ENCODE assay signal across 19 cellular contexts in genomic region chr15:45827275-45827674, GRCh38.
DNase-seq lines count a peak whose midpoint lies in the region; ATAC-seq and TF ChIP-seq lines count a peak whose summit lies in the region.
"Had no signal": no experiment of that assay in that cellular context is flagged by ENCODE, and none has a peak within 500 bp of the region (broad histone marks: within the 10 kb centered on the region; RNA-seq: fewer than 3 reads in every experiment).

No MANE protein-coding gene starts in this region.

- intact Hi-C loops in body of pancreas (cut with DNase I) = no loop called here

- DNase-seq in M059J (ENCODE audit: low read depth) (peak; percentile 19), body of pancreas (peak in 3 of 4 donors; percentile 34 to 61 (median 46)), kidney glomerular epithelial cell (lab: John Stamatoyannopoulos, UW) (peak; percentile 37), HAP-1 (ENCODE audit: low spot score in 2 of 2) (no peak), osteocyte (ENCODE audit: extremely low spot score, unreplicated experiment) (no peak)
- DNase-seq in activated naive CD4-positive, alpha-beta T cell treated with anti-CD3 and anti-CD28 coated beads, Interleukin-2, amount 10 ng/mL, durations not matched to agents 7 days and 5 days = no peak
- DNase-seq: BE2C, DMS53, GDM1, NCI-H1105, NCI-H146, NCI-H2029, NCI-H226, NCI-H510A treated with DMSO at 0.1 percent for 48 hours, NCI-H774, Right ventricle myocardium superior had no signal

- peak in 5 of 7 experiments; percentile 10 to 59 (median 41) for TF ChIP-seq CTCF in body of pancreas (IDR thresholded peaks at IDR 0.05)
- no peak for TF ChIP-seq CTCF in osteocyte (IDR thresholded peaks at IDR 0.05)

- peak; percentile 49 for ATAC-seq in body of pancreas
- peak; percentile 27 for ATAC-seq in stimulated activated memory B cell treated with anti-CD40 and anti-IgM and Interleukin-4, amounts not matched to agents 10 μg/mL and 1 μg/mL and 100 μg/mL, for 72 hours
- no peak for ATAC-seq in GM18498 (IDR thresholded peaks at IDR 0.05; ENCODE audit: unreplicated experiment)
- ATAC-seq: K562 had no signal

- WGBS in body of pancreas, 2 donors = 17 to 23% methylated on average over 4 of the region's 4 CpGs

- H3K4me3 Mint-ChIP-seq in stimulated activated memory B cell treated with anti-CD40 and anti-IgM and Interleukin-4, amounts not matched to agents 10 μg/mL and 1 μg/mL and 100 μg/mL, for 72 hours = no peak overlapping the region
- H3K4me3 Mint-ChIP-seq in activated naive CD4-positive, alpha-beta T cell treated with anti-CD3 and anti-CD28 coated beads, Interleukin-2, amount 10 ng/mL, durations not matched to agents 7 days and 5 days = no peak overlapping the region
- H3K4me3 Mint-ChIP-seq in osteocyte (ENCODE audit: unreplicated experiment) = no peak overlapping the region

- peak overlapping the region in 3 of 4 donors; percentile 1 to 33 (median 27) for H3K27ac ChIP-seq in body of pancreas

- H3K27me3 Mint-ChIP-seq in stimulated activated memory B cell treated with anti-CD40 and anti-IgM and Interleukin-4, amounts not matched to agents 10 μg/mL and 1 μg/mL and 100 μg/mL, for 72 hours = peaks cover 12% of the 10 kb centered on the region
- H3K27me3 Mint-ChIP-seq in activated naive CD4-positive, alpha-beta T cell treated with anti-CD3 and anti-CD28 coated beads, Interleukin-2, amount 10 ng/mL, durations not matched to agents 7 days and 5 days = no peaks in the 10 kb centered on the region
- H3K27me3 Mint-ChIP-seq in osteocyte (ENCODE audit: unreplicated experiment) = no peaks in the 10 kb centered on the region

- CTCF ChIA-PET in activated naive CD4-positive, alpha-beta T cell treated with anti-CD3 and anti-CD28 coated beads, Interleukin-2, amount 10 ng/mL, durations not matched to agents 7 days and 5 days (lab: Charles Lee) = no interaction called here

- peaks cover 3% of the 10 kb centered on the region for H3K9me3 Mint-ChIP-seq in stimulated activated memory B cell treated with anti-CD40 and anti-IgM and Interleukin-4, amounts not matched to agents 10 μg/mL and 1 μg/mL and 100 μg/mL, for 72 hours
- H3K9me3 Mint-ChIP-seq in activated naive CD4-positive, alpha-beta T cell treated with anti-CD3 and anti-CD28 coated beads, Interleukin-2, amount 10 ng/mL, durations not matched to agents 7 days and 5 days = no peaks in the 10 kb centered on the region
- peaks cover 9% of the 10 kb centered on the region for H3K9me3 Mint-ChIP-seq in osteocyte (ENCODE audit: unreplicated experiment)

- H3K36me3 Mint-ChIP-seq in stimulated activated memory B cell treated with anti-CD40 and anti-IgM and Interleukin-4, amounts not matched to agents 10 μg/mL and 1 μg/mL and 100 μg/mL, for 72 hours = no peaks in the 10 kb centered on the region
- H3K36me3 Mint-ChIP-seq in activated naive CD4-positive, alpha-beta T cell treated with anti-CD3 and anti-CD28 coated beads, Interleukin-2, amount 10 ng/mL, durations not matched to agents 7 days and 5 days = no peaks in the 10 kb centered on the region
- H3K36me3 Mint-ChIP-seq in osteocyte (ENCODE audit: unreplicated experiment) = no peaks in the 10 kb centered on the region

- no peaks in the 10 kb centered on the region for H3K36me3 ChIP-seq in body of pancreas (replicated peaks in 1 of 2; ENCODE audit: insufficient read depth in 1 of 2, low read depth in 2 of 2)
- no peaks in the 10 kb centered on the region for H3K36me3 ChIP-seq in HAP-1 (replicated peaks)
- H3K36me3 ChIP-seq: BE2C had no signal

- H3K27ac Mint-ChIP-seq in stimulated activated memory B cell treated with anti-CD40 and anti-IgM and Interleukin-4, amounts not matched to agents 10 μg/mL and 1 μg/mL and 100 μg/mL, for 72 hours = no peak overlapping the region
- H3K27ac Mint-ChIP-seq in activated naive CD4-positive, alpha-beta T cell treated with anti-CD3 and anti-CD28 coated beads, Interleukin-2, amount 10 ng/mL, durations not matched to agents 7 days and 5 days = no peak overlapping the region
- H3K27ac Mint-ChIP-seq in osteocyte (ENCODE audit: unreplicated experiment) = no peak overlapping the region

- peak in 1 of 3 donors; percentile 8 for TF ChIP-seq POLR2A in body of pancreas (IDR thresholded peaks at IDR 0.05)

- no peaks in the 10 kb centered on the region for H3K9me3 ChIP-seq in body of pancreas
- H3K9me3 ChIP-seq in HAP-1 = no peaks in the 10 kb centered on the region
- H3K9me3 ChIP-seq: BE2C had no signal

- peaks cover 23% of the 10 kb centered on the region for H3K4me1 ChIP-seq in body of pancreas
- no peaks in the 10 kb centered on the region for H3K4me1 ChIP-seq in HAP-1
- H3K4me1 ChIP-seq: BE2C had no signal

- in situ Hi-C loops in HAP-1 (cut with MboI; ENCODE audit: low sequenced_read_pairs) = no loop called here

- no peaks in the 10 kb centered on the region for H3K4me1 Mint-ChIP-seq in stimulated activated memory B cell treated with anti-CD40 and anti-IgM and Interleukin-4, amounts not matched to agents 10 μg/mL and 1 μg/mL and 100 μg/mL, for 72 hours
- no peaks in the 10 kb centered on the region for H3K4me1 Mint-ChIP-seq in activated naive CD4-positive, alpha-beta T cell treated with anti-CD3 and anti-CD28 coated beads, Interleukin-2, amount 10 ng/mL, durations not matched to agents 7 days and 5 days
- H3K4me1 Mint-ChIP-seq in osteocyte (ENCODE audit: unreplicated experiment) = no peaks in the 10 kb centered on the region

- H3K27me3 ChIP-seq in body of pancreas = no peaks in the 10 kb centered on the region
- no peaks in the 10 kb centered on the region for H3K27me3 ChIP-seq in HAP-1 (ENCODE audit: low read depth)
- H3K27me3 ChIP-seq: BE2C had no signal

- H3K4me3 ChIP-seq in body of pancreas (no peak overlapping the region), HAP-1 (no peak overlapping the region)
- H3K4me3 ChIP-seq: K562 had no signal

Comparison
In these comparisons a context has a peak if more than half of its experiments do, and no peak if none do; other contexts are left out.
1. DNase-seq: peak in M059J (single experiment), body of pancreas (3 of 4) and kidney glomerular epithelial cell (single experiment); none in activated naive CD4-positive, alpha-beta T cell treated with anti-CD3 and anti-CD28 coated beads, Interleukin-2, amount 10 ng/mL, durations not matched to agents 7 days and 5 days (single experiment), HAP-1 (0 of 2) and osteocyte (single experiment).